ENCODE assay signal across 30 cellular contexts in genomic region chr2:124261456-124261855, GRCh38.
"Had no signal": no experiment of that assay in that cellular context is flagged by ENCODE, and none has a peak within 500 bp of the region (broad histone marks: within the 10 kb centered on the region; RNA-seq: fewer than 3 reads in every experiment).

No MANE protein-coding gene starts in this region.

- H3K27ac ChIP-seq: left lung, lower lobe of right lung, pancreas, prostate gland, skin epidermis, stomach, testis, thyroid gland, transverse colon, upper lobe of left lung, vagina had no signal

- H3K9me3 Mint-ChIP-seq: nephron, neural crest cell had no signal

- H3K4me1 ChIP-seq: left lung, lower lobe of right lung, pancreas, prostate gland, testis, thyroid gland, transverse colon, upper lobe of left lung, vagina had no signal

- H3K9me3 ChIP-seq: lower lobe of right lung, pancreas, prostate gland, testis, thyroid gland, transverse colon, upper lobe of left lung, vagina had no signal

- H3K4me3 ChIP-seq: left lung, lower lobe of right lung, pancreas, prostate gland, skin epidermis, stomach, testis, thyroid gland, transverse colon, upper lobe of left lung, vagina had no signal

- H3K27me3 ChIP-seq: left lung, pancreas, stomach, testis, thyroid gland, transverse colon, upper lobe of left lung, vagina had no signal

- DNase-seq: immature natural killer cell; kidney; left colon; left lung; lower lobe of right lung; mammary epithelial cell; mesenchymal stem cell; naive thymus-derived CD8-positive, alpha-beta T cell; pancreas; posterior cingulate gyrus; retina; right cardiac atrium; stimulated activated CD4-positive, alpha-beta T cell treated with anti-CD3 and anti-CD28 coated beads, Interleukin-12 subunit alpha, Interleukin-12 subunit beta, amount 100 ng/mL, for 4 hours; stimulated activated CD4-positive, alpha-beta T cell treated with anti-CD3 and anti-CD28 coated beads, Interleukin-15, amount 100 ng/mL, for 24 hours; stimulated activated CD4-positive, alpha-beta T cell treated with anti-CD3 and anti-CD28 coated beads, Interleukin-2, amount 100 ng/mL, for 24 hours; stimulated activated CD4-positive, alpha-beta T cell treated with anti-CD3 and anti-CD28 coated beads, Interleukin-4, amount 100 ng/mL, for 1 hour; stimulated activated naive B cell treated with anti-CD40 and anti-IgM and Interleukin-4, amounts not matched to agents 10 μg/mL and 1 μg/mL and 100 μg/mL, for 72 hours; stimulated activated naive CD8-positive, alpha-beta T cell treated with anti-CD3 and anti-CD28 coated beads, Interleukin-15, Interleukin-2, amounts not matched to agents 100 U/mL and 50 U/mL, for 24 hours; stomach; testis; thyroid gland; transverse colon; upper lobe of left lung had no signal

- H3K4me3 Mint-ChIP-seq: immature natural killer cell; naive thymus-derived CD8-positive, alpha-beta T cell; nephron; neural crest cell; stimulated activated naive B cell treated with anti-CD40 and anti-IgM and Interleukin-4, amounts not matched to agents 10 μg/mL and 1 μg/mL and 100 μg/mL, for 72 hours had no signal

- ATAC-seq: left colon; left lung; lower lobe of right lung; naive thymus-derived CD8-positive, alpha-beta T cell; pancreas; right cardiac atrium; sciatic nerve; stimulated activated naive B cell treated with anti-CD40 and anti-IgM and Interleukin-4, amounts not matched to agents 10 μg/mL and 1 μg/mL and 100 μg/mL, for 72 hours; stimulated activated naive CD8-positive, alpha-beta T cell treated with anti-CD3 and anti-CD28 coated beads, Interleukin-15, Interleukin-2, amounts not matched to agents 100 U/mL and 50 U/mL, for 24 hours had no signal

- FAIRE-seq: islet of Langerhans, kidney, pancreas had no signal

- H3K27ac Mint-ChIP-seq: naive thymus-derived CD8-positive, alpha-beta T cell; nephron; stimulated activated naive B cell treated with anti-CD40 and anti-IgM and Interleukin-4, amounts not matched to agents 10 μg/mL and 1 μg/mL and 100 μg/mL, for 72 hours had no signal

- H3K36me3 Mint-ChIP-seq: immature natural killer cell; naive thymus-derived CD8-positive, alpha-beta T cell; stimulated activated naive B cell treated with anti-CD40 and anti-IgM and Interleukin-4, amounts not matched to agents 10 μg/mL and 1 μg/mL and 100 μg/mL, for 72 hours had no signal

- H3K36me3 ChIP-seq: left lung, lower lobe of right lung, pancreas, prostate gland, stomach, thyroid gland, transverse colon, upper lobe of left lung, vagina had no signal

- H3K4me1 Mint-ChIP-seq: naive thymus-derived CD8-positive, alpha-beta T cell; neural crest cell; stimulated activated naive B cell treated with anti-CD40 and anti-IgM and Interleukin-4, amounts not matched to agents 10 μg/mL and 1 μg/mL and 100 μg/mL, for 72 hours had no signal

- H3K27me3 Mint-ChIP-seq: naive thymus-derived CD8-positive, alpha-beta T cell; stimulated activated naive B cell treated with anti-CD40 and anti-IgM and Interleukin-4, amounts not matched to agents 10 μg/mL and 1 μg/mL and 100 μg/mL, for 72 hours had no signal
